Comparison of ENCODE assay signal across 35 cellular contexts in genomic region chr4:94397635-94398034, GRCh38. TPM values are rescaled to one million over a fixed set of nuclear protein-coding genes. Genes with fewer than 3 reads are reported as not detected.
"Had no signal": no experiment of that assay in that cellular context is flagged by ENCODE, and none has a peak within 500 bp of the region (broad histone marks: within the 10 kb centered on the region; RNA-seq: fewer than 3 reads in every experiment).

No MANE protein-coding gene starts in this region.

- H3K4me3 ChIP-seq: ascending aorta had no signal

- H3K27me3 ChIP-seq: ascending aorta had no signal

- H3K4me1 ChIP-seq: ascending aorta had no signal

- H3K36me3 ChIP-seq: ascending aorta had no signal

- ATAC-seq: activated CD8-positive, alpha-beta T cell treated with anti-CD3 and anti-CD28 coated beads for 36 hours; activated naive CD8-positive, alpha-beta T cell treated with anti-CD3 and anti-CD28 coated beads, Interleukin-2, amount 50 U/mL, for 24 hours; activated T-cell treated with anti-CD3 and anti-CD28 coated beads, Interleukin-2, amount 50 U/mL, for 4 hours; activated T-cell treated with anti-CD3 and anti-CD28 coated beads, Interleukin-2, amount 50 U/mL, for 72 hours; activated T-helper 17 cell treated with anti-CD3 and anti-CD28 coated beads, Interleukin-2, amount 50 U/mL, for 72 hours had no signal

- H3K9me3 Mint-ChIP-seq: activated B cell treated with CpG ODN at 0.5 μM for 24 hours; activated CD4-positive, alpha-beta T cell treated with anti-CD3 and anti-CD28 coated beads, Interleukin-2, amount 10 ng/mL, durations not matched to agents 24 days and 14 days; activated CD8-positive, alpha-beta T cell treated with anti-CD3 and anti-CD28 coated beads for 36 hours; activated naive CD4-positive, alpha-beta T cell treated with anti-CD3 and anti-CD28 coated beads, Interleukin-2, amount 10 ng/mL, durations not matched to agents 7 days and 5 days; activated naive CD4-positive, alpha-beta T cell treated with anti-CD3 and anti-CD28 coated beads, Interleukin-2, amount 50 U/mL, for 24 hours; activated naive CD8-positive, alpha-beta T cell treated with anti-CD3 and anti-CD28 coated beads, Interleukin-2, amount 50 U/mL, for 24 hours; activated T-cell treated with anti-CD3 and anti-CD28 coated beads, Interleukin-2, amount 50 U/mL, for 4 hours; activated T-helper 1 cell treated with anti-CD3 and anti-CD28 coated beads, Interleukin-12 subunit alpha, Interleukin-12 subunit beta, Interleukin-2, Interleukin-4 antibody, amounts not matched to agents 30 ng/mL and 10 ng/mL and 1 ng/mL, durations not matched to agents 14 hours and 24 hours and 36 hours; activated T-helper 17 cell treated with anti-CD3 and anti-CD28 coated beads, Interleukin-2, amount 50 U/mL, for 72 hours; T-helper 1 cell treated with Interleukin-12 subunit alpha and Interleukin-12 subunit beta and Interleukin-4 antibody, amounts not matched to agents 30 μg/mL and 1 μg/mL, for 36 hours; T-helper 2 cell treated with Interferon-gamma antibody and Interleukin-4, amounts not matched to agents 5 μg/mL and 100 μg/mL, for 36 hours had no signal

- DNase-seq: activated B cell treated with CpG ODN at 0.5 μM for 24 hours; activated CD4-positive, alpha-beta memory T cell treated with anti-CD3 and anti-CD28 coated beads for 36 hours; activated CD4-positive, alpha-beta T cell treated with anti-CD3 and anti-CD28 coated beads for 4 hours; activated CD4-positive, alpha-beta T cell treated with anti-CD3 and anti-CD28 coated beads, Interleukin-2, amount 10 ng/mL, durations not matched to agents 24 days and 14 days; activated CD4-positive, alpha-beta T cell treated with anti-CD3 and anti-CD28 coated beads, Interleukin-2, amount 50 U/mL, for 1 hour; activated CD4-positive, alpha-beta T cell treated with anti-CD3 and anti-CD28 coated beads, Interleukin-2, amount 50 U/mL, for 4 hours; activated CD4-positive, CD25-positive, alpha-beta regulatory T cell treated with anti-CD3 and anti-CD28 coated beads, Interleukin-2, amount 50 U/mL, for 72 hours; activated CD8-positive, alpha-beta memory T cell treated with anti-CD3 and anti-CD28 coated beads, Interleukin-2, amount 50 U/mL, for 4 hours; activated CD8-positive, alpha-beta T cell treated with anti-CD3 and anti-CD28 coated beads for 36 hours; activated gamma-delta T cell; activated naive CD4-positive, alpha-beta T cell treated with anti-CD3 and anti-CD28 coated beads, Interleukin-2, amount 10 ng/mL, durations not matched to agents 7 days and 5 days; activated naive CD4-positive, alpha-beta T cell treated with Interleukin-2 at 50 U/mL for 16 hours; activated naive CD8-positive, alpha-beta T cell treated with anti-CD3 and anti-CD28 coated beads, Interleukin-2, amount 10 ng/mL, durations not matched to agents 7 days and 5 days; activated naive CD8-positive, alpha-beta T cell treated with anti-CD3 and anti-CD28 coated beads, Interleukin-2, amount 50 U/mL, for 24 hours; activated T-cell treated with anti-CD3 and anti-CD28 coated beads for 4 hours; activated T-cell treated with anti-CD3 and anti-CD28 coated beads, Interleukin-2, amount 50 U/mL, for 1 hour; activated T-cell treated with anti-CD3 and anti-CD28 coated beads, Interleukin-2, amount 50 U/mL, for 4 hours; activated T-cell treated with anti-CD3 and anti-CD28 coated beads, Interleukin-2, amount 50 U/mL, for 72 hours; amygdala; anterior cingulate cortex; central memory CD4-positive, alpha-beta T cell; T-helper 2 cell; T-helper 9 cell had no signal

- H3K27me3 Mint-ChIP-seq: activated CD4-positive, alpha-beta memory T cell treated with anti-CD3 and anti-CD28 coated beads for 36 hours; activated naive CD4-positive, alpha-beta T cell treated with anti-CD3 and anti-CD28 coated beads, Interleukin-2, amount 10 ng/mL, durations not matched to agents 7 days and 5 days; activated naive CD4-positive, alpha-beta T cell treated with anti-CD3 and anti-CD28 coated beads, Interleukin-2, amount 50 U/mL, for 24 hours; activated naive CD8-positive, alpha-beta T cell treated with anti-CD3 and anti-CD28 coated beads, Interleukin-2, amount 50 U/mL, for 24 hours; brain had no signal

- FAIRE-seq: colon, TTC549 had no signal

- H3K4me3 Mint-ChIP-seq: activated B cell treated with CpG ODN at 0.5 μM for 24 hours; activated CD4-positive, alpha-beta memory T cell treated with anti-CD3 and anti-CD28 coated beads for 36 hours; activated CD4-positive, alpha-beta T cell treated with anti-CD3 and anti-CD28 coated beads, Interleukin-2, amount 10 ng/mL, durations not matched to agents 24 days and 14 days; activated CD8-positive, alpha-beta T cell treated with anti-CD3 and anti-CD28 coated beads for 36 hours; activated naive CD4-positive, alpha-beta T cell treated with anti-CD3 and anti-CD28 coated beads, Interleukin-2, amount 10 ng/mL, durations not matched to agents 7 days and 5 days; activated naive CD4-positive, alpha-beta T cell treated with anti-CD3 and anti-CD28 coated beads, Interleukin-2, amount 50 U/mL, for 24 hours; activated naive CD8-positive, alpha-beta T cell; activated naive CD8-positive, alpha-beta T cell treated with anti-CD3 and anti-CD28 coated beads, Interleukin-2, amount 10 ng/mL, durations not matched to agents 7 days and 5 days; activated naive CD8-positive, alpha-beta T cell treated with anti-CD3 and anti-CD28 coated beads, Interleukin-2, amount 50 U/mL, for 24 hours; activated T-cell treated with anti-CD3 and anti-CD28 coated beads, Interleukin-2, amount 50 U/mL, for 4 hours; activated T-cell treated with anti-CD3 and anti-CD28 coated beads, Interleukin-2, amount 50 U/mL, for 72 hours; activated T-helper 1 cell treated with anti-CD3 and anti-CD28 coated beads, Interleukin-12 subunit alpha, Interleukin-12 subunit beta, Interleukin-2, Interleukin-4 antibody, amounts not matched to agents 30 ng/mL and 10 ng/mL and 1 ng/mL, durations not matched to agents 14 hours and 24 hours and 36 hours; activated T-helper 17 cell treated with anti-CD3 and anti-CD28 coated beads, Interleukin-2, amount 50 U/mL, for 72 hours; brain; T-helper 1 cell treated with Interleukin-12 subunit alpha and Interleukin-12 subunit beta and Interleukin-4 antibody, amounts not matched to agents 30 μg/mL and 1 μg/mL, for 36 hours; T-helper 2 cell treated with Interferon-gamma antibody and Interleukin-4, amounts not matched to agents 5 μg/mL and 100 μg/mL, for 36 hours had no signal

- H3K27ac Mint-ChIP-seq: activated B cell treated with CpG ODN at 0.5 μM for 24 hours; activated CD4-positive, alpha-beta memory T cell treated with anti-CD3 and anti-CD28 coated beads for 36 hours; activated CD4-positive, alpha-beta T cell treated with anti-CD3 and anti-CD28 coated beads, Interleukin-2, amount 10 ng/mL, durations not matched to agents 24 days and 14 days; activated CD8-positive, alpha-beta T cell treated with anti-CD3 and anti-CD28 coated beads for 36 hours; activated naive CD4-positive, alpha-beta T cell treated with anti-CD3 and anti-CD28 coated beads, Interleukin-2, amount 10 ng/mL, durations not matched to agents 7 days and 5 days; activated naive CD4-positive, alpha-beta T cell treated with anti-CD3 and anti-CD28 coated beads, Interleukin-2, amount 50 U/mL, for 24 hours; activated naive CD8-positive, alpha-beta T cell; activated naive CD8-positive, alpha-beta T cell treated with anti-CD3 and anti-CD28 coated beads, Interleukin-2, amount 10 ng/mL, durations not matched to agents 7 days and 5 days; activated naive CD8-positive, alpha-beta T cell treated with anti-CD3 and anti-CD28 coated beads, Interleukin-2, amount 50 U/mL, for 24 hours; activated T-cell treated with anti-CD3 and anti-CD28 coated beads, Interleukin-2, amount 50 U/mL, for 72 hours; activated T-helper 1 cell treated with anti-CD3 and anti-CD28 coated beads, Interleukin-12 subunit alpha, Interleukin-12 subunit beta, Interleukin-2, Interleukin-4 antibody, amounts not matched to agents 30 ng/mL and 10 ng/mL and 1 ng/mL, durations not matched to agents 14 hours and 24 hours and 36 hours; activated T-helper 17 cell treated with anti-CD3 and anti-CD28 coated beads, Interleukin-2, amount 50 U/mL, for 72 hours; brain; T-helper 1 cell treated with Interleukin-12 subunit alpha and Interleukin-12 subunit beta and Interleukin-4 antibody, amounts not matched to agents 30 μg/mL and 1 μg/mL, for 36 hours; T-helper 2 cell treated with Interferon-gamma antibody and Interleukin-4, amounts not matched to agents 5 μg/mL and 100 μg/mL, for 36 hours had no signal

- H3K27ac ChIP-seq: ascending aorta, VCaP had no signal

- H3K9me3 ChIP-seq: ascending aorta had no signal

- H3K36me3 Mint-ChIP-seq: activated CD4-positive, alpha-beta memory T cell treated with anti-CD3 and anti-CD28 coated beads for 36 hours; activated naive CD4-positive, alpha-beta T cell treated with anti-CD3 and anti-CD28 coated beads, Interleukin-2, amount 10 ng/mL, durations not matched to agents 7 days and 5 days; activated naive CD4-positive, alpha-beta T cell treated with anti-CD3 and anti-CD28 coated beads, Interleukin-2, amount 50 U/mL, for 24 hours; activated naive CD8-positive, alpha-beta T cell treated with anti-CD3 and anti-CD28 coated beads, Interleukin-2, amount 10 ng/mL, durations not matched to agents 7 days and 5 days; brain had no signal

- H3K4me1 Mint-ChIP-seq: activated B cell treated with CpG ODN at 0.5 μM for 24 hours; activated CD4-positive, alpha-beta T cell treated with anti-CD3 and anti-CD28 coated beads, Interleukin-2, amount 10 ng/mL, durations not matched to agents 24 days and 14 days; activated naive CD4-positive, alpha-beta T cell treated with anti-CD3 and anti-CD28 coated beads, Interleukin-2, amount 10 ng/mL, durations not matched to agents 7 days and 5 days; activated naive CD4-positive, alpha-beta T cell treated with anti-CD3 and anti-CD28 coated beads, Interleukin-2, amount 50 U/mL, for 24 hours; activated naive CD8-positive, alpha-beta T cell treated with anti-CD3 and anti-CD28 coated beads, Interleukin-2, amount 10 ng/mL, durations not matched to agents 7 days and 5 days; activated naive CD8-positive, alpha-beta T cell treated with anti-CD3 and anti-CD28 coated beads, Interleukin-2, amount 50 U/mL, for 24 hours; activated T-helper 17 cell treated with anti-CD3 and anti-CD28 coated beads, Interleukin-2, amount 50 U/mL, for 72 hours; brain had no signal

RNA-seq across cellular contexts. Expression of gene HPGDS, which starts 55.0 kb away (rescaled TPM):
- total RNA-seq: activated B cell treated with CpG ODN at 0.5 μM for 24 hours; activated CD4-positive, alpha-beta T cell treated with anti-CD3 and anti-CD28 coated beads, Interleukin-2, amount 10 ng/mL, durations not matched to agents 24 days and 14 days; activated CD8-positive, alpha-beta memory T cell treated with anti-CD3 and anti-CD28 coated beads for 36 hours; activated CD8-positive, alpha-beta T cell treated with anti-CD3 and anti-CD28 coated beads for 36 hours; activated naive CD8-positive, alpha-beta T cell treated with anti-CD3 and anti-CD28 coated beads, Interleukin-2, amount 10 ng/mL, durations not matched to agents 7 days and 5 days; activated T-cell treated with anti-CD3 and anti-CD28 coated beads, Interleukin-2, amount 50 U/mL, for 72 hours; activated T-helper 1 cell treated with anti-CD3 and anti-CD28 coated beads, Interleukin-12 subunit alpha, Interleukin-12 subunit beta, Interleukin-2, Interleukin-4 antibody, amounts not matched to agents 30 ng/mL and 10 ng/mL and 1 ng/mL, durations not matched to agents 14 hours and 24 hours and 36 hours; ascending aorta had no signal
